In genomic region chr7:2800923-2801682, GRCh38 we compare ENCODE assay signal across 12 cellular contexts. TPM values are rescaled to one million over a fixed set of nuclear protein-coding genes. Genes with fewer than 3 reads are reported as not detected.
DNase-seq lines count a peak whose midpoint lies in the region; ATAC-seq, FAIRE-seq and TF ChIP-seq lines count a peak whose summit lies in the region.
"Had no signal": no experiment of that assay in that cellular context is flagged by ENCODE, and none has a peak within 500 bp of the region (broad histone marks: within the 10 kb centered on the region; RNA-seq: fewer than 3 reads in every experiment).

No MANE protein-coding gene starts in this region.

- H3K27me3 ChIP-seq in body of pancreas (no peaks in the 10 kb centered on the region), mesenchymal stem cell (ENCODE audit: control insufficient read depth in 1 of 2, insufficient read depth in 1 of 2, low read length in 2 of 2) (no peaks in the 10 kb centered on the region), stomach (no peaks in the 10 kb centered on the region)

- no peak for ATAC-seq in activated T-cell treated with anti-CD3 and anti-CD28 coated beads, Interleukin-2, amount 50 U/mL, for 4 hours
- ATAC-seq in body of pancreas (no peak), HG03196 (IDR thresholded peaks at IDR 0.05; ENCODE audit: unreplicated experiment) (no peak)
- ATAC-seq: esophagus mucosa; natural killer cell treated with Interleukin-12 subunit alpha and Interleukin-12 subunit beta and Interleukin-15 and Interleukin-18, amount 100 ng/mL, for 72 hours had no signal

- H2AK5ac ChIP-seq in mesenchymal stem cell (ENCODE audit: low read length, severe bottlenecking): peak overlapping the region; percentile 76

- H3K27ac Mint-ChIP-seq in activated T-cell treated with anti-CD3 and anti-CD28 coated beads, Interleukin-2, amount 50 U/mL, for 24 hours: peak overlapping the region; percentile 23
- H3K27ac Mint-ChIP-seq: natural killer cell treated with Interleukin-12 subunit alpha and Interleukin-12 subunit beta and Interleukin-15 and Interleukin-18, amount 100 ng/mL, for 72 hours had no signal

- no peak overlapping the region for H3K23ac ChIP-seq in mesenchymal stem cell (ENCODE audit: low read length in 2 of 2)

- H4K8ac ChIP-seq in mesenchymal stem cell (ENCODE audit: low read length): peak overlapping the region; percentile 7

- H3K4me2 ChIP-seq in mesenchymal stem cell (ENCODE audit: low read length, poor library complexity, severe bottlenecking): no peak overlapping the region

- 70 to 78% methylated on average over 16 of the region's 16 CpGs for WGBS in body of pancreas, 2 donors
- WGBS in mesenchymal stem cell: 97% methylated on average over 14 of the region's 16 CpGs
- WGBS in stomach, 5 donors: 74 to 84% (median 76%) methylated on average over 16 of the region's 16 CpGs

- H3K4me3 Mint-ChIP-seq in activated T-cell treated with anti-CD3 and anti-CD28 coated beads, Interleukin-2, amount 50 U/mL, for 24 hours: no peak overlapping the region
- no peak overlapping the region for H3K4me3 Mint-ChIP-seq in activated T-cell treated with anti-CD3 and anti-CD28 coated beads, Interleukin-2, amount 50 U/mL, for 4 hours
- H3K4me3 Mint-ChIP-seq: B cell; natural killer cell treated with Interleukin-12 subunit alpha and Interleukin-12 subunit beta and Interleukin-15 and Interleukin-18, amount 100 ng/mL, for 72 hours had no signal

- H3K27ac ChIP-seq in body of pancreas (no peak overlapping the region), mesenchymal stem cell (ENCODE audit: low read length, poor library complexity, severe bottlenecking) (peak overlapping the region; percentile 88), stomach (peak overlapping the region in 2 of 5 donors; percentile 2 to 61)

- H2BK15ac ChIP-seq in mesenchymal stem cell (ENCODE audit: low read depth, poor library complexity, severe bottlenecking): no peak overlapping the region

- H2BK5ac ChIP-seq in mesenchymal stem cell (ENCODE audit: low read depth, low read length, poor library complexity, severe bottlenecking): no peak overlapping the region

- peaks cover 46% of the 10 kb centered on the region for H3K4me1 Mint-ChIP-seq in activated T-cell treated with anti-CD3 and anti-CD28 coated beads, Interleukin-2, amount 50 U/mL, for 24 hours (ENCODE audit: low read depth)
- H3K4me1 Mint-ChIP-seq in activated T-cell treated with anti-CD3 and anti-CD28 coated beads, Interleukin-2, amount 50 U/mL, for 4 hours (ENCODE audit: low read depth): peaks cover 39% of the 10 kb centered on the region

- H3K36me3 ChIP-seq in body of pancreas (replicated peaks in 1 of 2; ENCODE audit: insufficient read depth in 1 of 2, low read depth in 2 of 2): no peaks in the 10 kb centered on the region
- H3K36me3 ChIP-seq in mesenchymal stem cell (ENCODE audit: control insufficient read depth in 1 of 2, insufficient read depth in 2 of 2, low read depth in 1 of 2, low read length in 2 of 2): no peaks in the 10 kb centered on the region
- H3K36me3 ChIP-seq in stomach: no peaks in the 10 kb centered on the region

- no peaks in the 10 kb centered on the region for H3K27me3 Mint-ChIP-seq in activated T-cell treated with anti-CD3 and anti-CD28 coated beads, Interleukin-2, amount 50 U/mL, for 24 hours
- no peaks in the 10 kb centered on the region for H3K27me3 Mint-ChIP-seq in activated T-cell treated with anti-CD3 and anti-CD28 coated beads, Interleukin-2, amount 50 U/mL, for 4 hours (ENCODE audit: low read depth)
- H3K27me3 Mint-ChIP-seq: B cell had no signal

- peaks cover 6% of the 10 kb centered on the region for H3K79me1 ChIP-seq in mesenchymal stem cell (replicated peaks; ENCODE audit: low read length, poor library complexity, severe bottlenecking)

- peak overlapping the region; percentile 38 to 49 for H2BK12ac ChIP-seq in mesenchymal stem cell (ENCODE audit: low read length in 2 of 2)

- no peak overlapping the region for H2BK120ac ChIP-seq in mesenchymal stem cell (ENCODE audit: low read depth, low read length)

- TF ChIP-seq CTCF in body of pancreas (IDR thresholded peaks at IDR 0.05): no peak
- no peak for TF ChIP-seq CTCF in stomach (IDR thresholded peaks at IDR 0.05)

- H3K9me3 ChIP-seq in body of pancreas (no peaks in the 10 kb centered on the region), mesenchymal stem cell (ENCODE audit: control insufficient read depth, low read length) (no peaks in the 10 kb centered on the region), stomach (no peaks in the 10 kb centered on the region)

- H3K4me3 ChIP-seq in body of pancreas (no peak overlapping the region), mesenchymal stem cell (ENCODE audit: insufficient read depth in 1 of 2, low read depth in 1 of 2, low read length in 2 of 2) (peak overlapping the region in 1 of 2 experiments; percentile 31), stomach (no peak overlapping the region)

- H3K4me1 ChIP-seq in body of pancreas (peaks cover 28% of the 10 kb centered on the region), mesenchymal stem cell (ENCODE audit: control insufficient read depth, insufficient read depth, low read depth, low read length) (peaks cover 32% of the 10 kb centered on the region), stomach (peaks cover 0 to 56% (median 28%) of the 10 kb centered on the region in 4 donors)

- TF ChIP-seq POLR2A in body of pancreas (IDR thresholded peaks at IDR 0.05) (no peak), stomach (IDR thresholded peaks at IDR 0.05) (no peak)

- FAIRE-seq in urothelium cell line (lab: Jason Lieb, UNC): no peak

- peak overlapping the region; percentile 78 for H3K9ac ChIP-seq in mesenchymal stem cell (ENCODE audit: low read length)

- H3K14ac ChIP-seq in mesenchymal stem cell (ENCODE audit: low read length in 2 of 2): no peak overlapping the region

- no peaks in the 10 kb centered on the region for H3K36me3 Mint-ChIP-seq in activated T-cell treated with anti-CD3 and anti-CD28 coated beads, Interleukin-2, amount 50 U/mL, for 24 hours (ENCODE audit: low read depth)
- H3K36me3 Mint-ChIP-seq in activated T-cell treated with anti-CD3 and anti-CD28 coated beads, Interleukin-2, amount 50 U/mL, for 4 hours (ENCODE audit: insufficient read depth): no peaks in the 10 kb centered on the region
- H3K36me3 Mint-ChIP-seq: natural killer cell treated with Interleukin-12 subunit alpha and Interleukin-12 subunit beta and Interleukin-15 and Interleukin-18, amount 100 ng/mL, for 72 hours had no signal

- no peak overlapping the region for H2AFZ ChIP-seq in mesenchymal stem cell (ENCODE audit: low read depth, low read length)

- no peak for DNase-seq in activated T-cell treated with anti-CD3 and anti-CD28 coated beads, Interleukin-2, amount 50 U/mL, for 24 hours
- no peak for DNase-seq in activated T-cell treated with anti-CD3 and anti-CD28 coated beads, Interleukin-2, amount 50 U/mL, for 4 hours
- DNase-seq in body of pancreas: peak; percentile 35 to 59 (median 38)
- DNase-seq in mesenchymal stem cell: peak; percentile 57
- DNase-seq in urothelium cell line (ENCODE audit: low spot score): peak; percentile 70
- no peak for DNase-seq in stomach
- no peak for DNase-seq in activated gamma-delta T cell (lab: John Stamatoyannopoulos, UW)
- DNase-seq: activated CD8-positive, alpha-beta memory T cell treated with anti-CD3 and anti-CD28 coated beads, Interleukin-2, amount 50 U/mL, for 4 hours had no signal

- no peaks in the 10 kb centered on the region for H3K9me3 Mint-ChIP-seq in activated T-cell treated with anti-CD3 and anti-CD28 coated beads, Interleukin-2, amount 50 U/mL, for 24 hours
- no peaks in the 10 kb centered on the region for H3K9me3 Mint-ChIP-seq in activated T-cell treated with anti-CD3 and anti-CD28 coated beads, Interleukin-2, amount 50 U/mL, for 4 hours
- H3K9me3 Mint-ChIP-seq: natural killer cell treated with Interleukin-12 subunit alpha and Interleukin-12 subunit beta and Interleukin-15 and Interleukin-18, amount 100 ng/mL, for 72 hours had no signal

- intact Hi-C loops in body of pancreas (cut with DNase I) (no loop called here), stomach (cut with DNase I; ENCODE audit: low total_unique reads) (no loop called here)

- peak overlapping the region in 1 of 2 experiments; percentile 68 for H3K18ac ChIP-seq in mesenchymal stem cell (ENCODE audit: low read depth in 1 of 2, low read length in 2 of 2)

- H4K91ac ChIP-seq in mesenchymal stem cell (ENCODE audit: low read length): peak overlapping the region; percentile 46

- no peak for TF ChIP-seq EP300 in stomach (IDR thresholded peaks at IDR 0.05)

- H3K4ac ChIP-seq in mesenchymal stem cell (ENCODE audit: low read depth in 1 of 2, low read length in 2 of 2): no peak overlapping the region

RNA-seq across cellular contexts. Expression of gene GNA12, which starts 43.0 kb away (rescaled TPM):
- 10 to 100 TPM; 23.7 to 25.7 (median 25.0) TPM for total RNA-seq in activated T-cell treated with anti-CD3 and anti-CD28 coated beads, Interleukin-2, amount 50 U/mL, for 4 hours
- total RNA-seq in body of pancreas: 10 to 100 TPM; 12.2 to 17.5 TPM
- 78.8 TPM for polyA plus RNA-seq in mesenchymal stem cell (2013, experiment 1 of 2)
- 79.8 TPM for polyA plus RNA-seq in mesenchymal stem cell (2013, experiment 2 of 2)
- 10 to 100 TPM in 4 of 5 donors, 1 to 10 TPM in 1; 2.0 to 54.6 (median 28.6) TPM for total RNA-seq in stomach
- polyA plus RNA-seq in stomach: 10 to 100 TPM in 2 of 3 donors, 1 to 10 TPM in 1; 6.0 to 24.7 (median 19.4) TPM

Comparison
In these comparisons a context has a peak if more than half of its experiments do, and no peak if none do; other contexts are left out.
1. DNase-seq: peak in body of pancreas (4 of 4), mesenchymal stem cell (single experiment) and urothelium cell line (single experiment); none in activated T-cell treated with anti-CD3 and anti-CD28 coated beads, Interleukin-2, amount 50 U/mL, for 24 hours (single experiment), activated T-cell treated with anti-CD3 and anti-CD28 coated beads, Interleukin-2, amount 50 U/mL, for 4 hours (single experiment), stomach (single experiment) and activated gamma-delta T cell (single experiment).